Comparison of ENCODE assay signal across 25 cellular contexts in genomic region chr7:115951547-115951946, GRCh38.
A peak's percentile ranks its signal among the peaks of the same experiment; 100 is the strongest.
DNase-seq lines count a peak whose midpoint lies in the region; ATAC-seq, FAIRE-seq and TF ChIP-seq lines count a peak whose summit lies in the region.
"Had no signal": no experiment of that assay in that cellular context is flagged by ENCODE, and none has a peak within 500 bp of the region (broad histone marks: within the 10 kb centered on the region; RNA-seq: fewer than 3 reads in every experiment).

No MANE protein-coding gene starts in this region.

- H3K27me3 ChIP-seq in HCT116 (ENCODE audit: insufficient read depth, low read length), result no peaks in the 10 kb centered on the region
- H3K27me3 ChIP-seq: BE2C, BLaER1 had no signal

- H3K9me3 ChIP-seq in A549 (no peaks in the 10 kb centered on the region), HCT116 (ENCODE audit: control insufficient read depth in 1 of 2, insufficient read depth in 1 of 2, low read depth in 1 of 2, low read length in 2 of 2) (no peaks in the 10 kb centered on the region), SK-N-MC (ENCODE audit: low read depth, low read length) (no peaks in the 10 kb centered on the region)
- H3K9me3 ChIP-seq: BE2C, BLaER1 had no signal

- RAD21 ChIA-PET in HCT116 (lab: Charles Lee; ENCODE audit: low non-redundant PET in 1 of 2, low total read pairs in 2 of 2, uncharacterized antibody in 2 of 2, unreplicated experiment in 2 of 2), result no interaction called here

- CTCF ChIA-PET in A549 (lab: Yijun Ruan, JAX) (no interaction called here), HCT116 (lab: Charles Lee) (no interaction called here)

- POLR2A ChIA-PET in A549 (lab: Yijun Ruan, JAX) (no interaction called here), HCT116 (lab: Charles Lee) (no interaction called here)

- DNase-seq in A549 (ENCODE audit: low read depth in 1 of 2, low spot score in 1 of 2) (no peak), HCT116 (ENCODE audit: low read depth, low spot score) (no peak), SK-N-MC (ENCODE audit: low read depth, low spot score) (no peak), Ammon's horn (ENCODE audit: low spot score) (no peak), SIG-M5 treated with dmso at 0.1 percent for 504 hours (lab: John Stamatoyannopoulos, UW; ENCODE audit: unreplicated experiment) (no peak)
- DNase-seq: 8988T; AML-193; BE2C; C1 segment of cervical spinal cord; CD4-positive, alpha-beta memory T cell; CD4-positive, CD25-positive, alpha-beta regulatory T cell; CD8-positive, alpha-beta memory T cell; COR-L47; DMS 273 treated with DMSO at 0.1 percent for 48 hours; DMS153; DMS53; DMS79; DND-41; EL; GDM1 had no signal

- H3K27ac ChIP-seq in A549 (no peak overlapping the region), HCT116 (ENCODE audit: low read depth, low read length) (no peak overlapping the region), SK-N-MC (peak overlapping the region; percentile 47; the same call in 1 of the 2 replicates)
- H3K27ac ChIP-seq: BLaER1 had no signal

- ATAC-seq in A549, result no peak
- no peak for ATAC-seq in HCT116
- ATAC-seq in HG03520 (IDR thresholded peaks at IDR 0.05; ENCODE audit: unreplicated experiment), result no peak
- ATAC-seq: GM12878 had no signal

- no peaks in the 10 kb centered on the region for H3K36me3 ChIP-seq in HCT116 (ENCODE audit: control insufficient read depth in 1 of 2, insufficient read depth in 2 of 2, low read length in 2 of 2)
- H3K36me3 ChIP-seq in SK-N-MC (ENCODE audit: insufficient read depth, low read length), result no peaks in the 10 kb centered on the region
- H3K36me3 ChIP-seq: BE2C, BLaER1 had no signal

- TF ChIP-seq EP300 in A549 (IDR thresholded peaks at IDR 0.05), result no peak

- H2AFZ ChIP-seq in HCT116 (ENCODE audit: low read depth, low read length, poor library complexity, severe bottlenecking), result peak overlapping the region; percentile 16

- TF ChIP-seq POLR2A in A549 (IDR thresholded peaks at IDR 0.05; ENCODE audit: low read length) (no peak), HCT116 (IDR thresholded peaks at IDR 0.05; ENCODE audit: borderline replicate concordance, extremely low read depth, insufficient read depth, insufficient read length) (no peak)

- intact Hi-C loops in HCT116 (cut with micrococcal nuclease), result no loop called here

- WGBS in A549 (ENCODE audit: missing lambda C conversion rate), result 13% methylated on average over 1 of the region's 1 CpG

- H3K9ac ChIP-seq in HCT116 (ENCODE audit: low read length) (no peak overlapping the region), SK-N-MC (ENCODE audit: insufficient read length) (no peak overlapping the region)
- H3K9ac ChIP-seq: BLaER1 had no signal

- no peaks in the 10 kb centered on the region for H3K79me2 ChIP-seq in HCT116 (ENCODE audit: insufficient read depth, low read length)

- no TSS peak for BruUV-seq in HCT116 (replicated peaks; lab: Mats Ljungman, UMichigan)

- FAIRE-seq in A549 (lab: Jason Lieb, UNC), result no peak
- FAIRE-seq: GM12878, GM12892, GM18507 had no signal

- no peak overlapping the region for H3K4me3 ChIP-seq in A549
- H3K4me3 ChIP-seq in HCT116 (replicated peaks in 1 of 2; ENCODE audit: low read depth in 1 of 2, low read length in 2 of 2), result no peak overlapping the region
- H3K4me3 ChIP-seq in SK-N-MC, result no peak overlapping the region
- H3K4me3 ChIP-seq: BLaER1, GM12878 had no signal

- no peak overlapping the region for H3K4me2 ChIP-seq in A549
- H3K4me2 ChIP-seq in HCT116 (ENCODE audit: low read length), result no peak overlapping the region
- H3K4me2 ChIP-seq: BLaER1 had no signal

- no peaks in the 10 kb centered on the region; the same call in 1 of the 2 replicates for H3K9me2 ChIP-seq in HCT116 (ENCODE audit: insufficient read depth)

- TF ChIP-seq RAD21 in A549 (conservative IDR thresholded peaks at IDR 0.05 in 1 of 2, IDR thresholded peaks at IDR 0.05 in 1 of 2) (no peak), HCT116 (IDR thresholded peaks at IDR 0.05; ENCODE audit: low read depth) (no peak)

- no peak for TF ChIP-seq CTCF in A549 (IDR thresholded peaks at IDR 0.05)
- TF ChIP-seq CTCF in HCT116 (IDR thresholded peaks at IDR 0.05 in 2 of 3, conservative IDR thresholded peaks at IDR 0.05 in 1 of 3; ENCODE audit: borderline replicate concordance in 1 of 3, insufficient read depth in 1 of 3, low read depth in 2 of 3, low read length in 2 of 3), result no peak

- no peaks in the 10 kb centered on the region for H3K4me1 ChIP-seq in A549
- no peaks in the 10 kb centered on the region for H3K4me1 ChIP-seq in HCT116 (ENCODE audit: control insufficient read depth in 1 of 2, insufficient read depth in 2 of 2, low read length in 2 of 2)
- H3K4me1 ChIP-seq: BE2C, BLaER1 had no signal

- no peaks in the 10 kb centered on the region for H4K20me1 ChIP-seq in HCT116 (ENCODE audit: insufficient read depth)
- H4K20me1 ChIP-seq: BLaER1 had no signal

TF ChIP-seq in A549, 52 proteins besides CTCF, POLR2A, EP300 and RAD21:
- peak; percentile 65 for TF ChIP-seq MAFK (IDR thresholded peaks at IDR 0.05; ENCODE audit: partially characterized antibody)
- TF ChIP-seq EHMT2 (IDR thresholded peaks at IDR 0.05; ENCODE audit: low read depth), result no peak

TF ChIP-seq in HCT116, 20 proteins besides CTCF, POLR2A, EP300 and RAD21:
- TF ChIP-seq ZBTB33 (IDR thresholded peaks at IDR 0.05; ENCODE audit: extremely low read depth, insufficient replicate concordance, low read length) (no peak), REST (IDR thresholded peaks at IDR 0.05; ENCODE audit: low read depth) (no peak), TCF7L2 (IDR thresholded peaks at IDR 0.05; ENCODE audit: borderline replicate concordance, extremely low read depth, insufficient read depth, insufficient read length) (no peak), ZNF274 (IDR thresholded peaks at IDR 0.05; ENCODE audit: low read depth, low read length) (no peak), CBX3 (IDR thresholded peaks at IDR 0.05; ENCODE audit: low read depth) (no peak), YY1 (IDR thresholded peaks at IDR 0.05; ENCODE audit: extremely low read depth, insufficient replicate concordance, low read depth, low read length) (no peak), FOSL1 (IDR thresholded peaks at IDR 0.05; ENCODE audit: low read depth) (no peak), CEBPB (IDR thresholded peaks at IDR 0.05; ENCODE audit: low read depth) (no peak), MAX (IDR thresholded peaks at IDR 0.05) (no peak), SP1 (IDR thresholded peaks at IDR 0.05; ENCODE audit: low read depth) (no peak), SIN3A (IDR thresholded peaks at IDR 0.05; ENCODE audit: low read depth) (no peak), JUND (IDR thresholded peaks at IDR 0.05) (no peak), ZFX (IDR thresholded peaks at IDR 0.05) (no peak), EGR1 (IDR thresholded peaks at IDR 0.05; ENCODE audit: low read depth) (no peak), EZH2phosphoT487 (IDR thresholded peaks at IDR 0.05; ENCODE audit: borderline replicate concordance) (no peak), POLR2AphosphoS5 (IDR thresholded peaks at IDR 0.05; ENCODE audit: low read depth, low read length) (no peak), ELF1 (IDR thresholded peaks at IDR 0.05; ENCODE audit: borderline replicate concordance, low read depth) (no peak), EZH2 (IDR thresholded peaks at IDR 0.05) (no peak)
